ENCODE assay signal across 8 cellular contexts in the genomic region with DNA sequence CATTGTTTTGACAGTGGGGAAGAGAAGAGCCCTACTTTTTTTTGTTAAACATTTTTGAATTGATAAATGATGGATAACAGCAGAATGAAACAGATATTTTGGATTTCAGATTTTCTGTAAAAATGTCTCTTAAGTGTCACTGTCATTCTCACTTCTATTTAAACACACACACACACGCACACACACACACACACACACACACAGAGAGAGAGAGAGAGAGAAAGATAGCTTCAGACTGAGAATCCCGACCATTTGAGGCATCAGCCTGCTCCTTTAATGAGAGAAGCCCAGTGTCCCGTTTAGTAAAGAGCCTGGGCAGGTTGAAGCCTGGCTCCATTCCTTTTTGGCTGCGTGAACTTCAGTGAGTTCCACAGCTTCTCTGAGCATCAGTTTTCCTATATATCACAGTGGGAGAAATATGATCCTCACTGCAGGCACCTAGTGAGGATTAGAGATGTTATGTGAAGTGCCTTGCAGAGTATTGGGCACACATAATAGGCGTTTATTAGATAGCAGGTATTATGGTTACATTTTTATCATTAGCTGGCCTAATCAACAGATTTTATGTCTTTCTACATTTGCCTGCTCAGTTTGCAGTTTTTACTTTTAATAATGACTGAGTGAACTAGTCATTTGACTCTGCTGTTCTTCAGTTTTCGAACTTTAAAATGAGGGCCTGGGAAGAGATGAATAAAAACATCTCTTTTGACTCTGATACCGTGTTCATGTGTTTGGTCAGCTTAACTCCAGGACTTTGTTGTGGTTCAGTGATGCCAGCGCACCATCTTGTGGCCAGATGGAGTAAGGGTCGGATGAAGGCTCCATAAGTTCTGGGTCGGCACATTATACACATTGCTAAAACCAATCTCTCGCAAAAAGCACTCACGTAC.
DNase-seq lines count a peak whose midpoint lies in the region; ATAC-seq and TF ChIP-seq lines count a peak whose summit lies in the region.

No MANE protein-coding gene starts in this region.

- H3K4me1 ChIP-seq in GM23338 (ENCODE audit: insufficient read depth), result peaks cover 31% of the 10 kb centered on the region
- no peaks in the 10 kb centered on the region for H3K4me1 ChIP-seq in parathyroid adenoma
- H3K4me1 ChIP-seq in upper lobe of right lung, result no peaks in the 10 kb centered on the region

- H3K27ac Mint-ChIP-seq in GM23338, result peak overlapping the region; percentile 17; the same call in 1 of the 2 replicates

- no peaks in the 10 kb centered on the region for H3K79me2 ChIP-seq in GM23338 (replicated peaks; ENCODE audit: insufficient read depth)
- H3K79me2 ChIP-seq in parathyroid adenoma, result no peaks in the 10 kb centered on the region

- H3K36me3 Mint-ChIP-seq in GM23338 (ENCODE audit: low read depth), result peaks cover 5% of the 10 kb centered on the region; the same call in 2 of the 3 replicates

- H2AFZ ChIP-seq in GM23338 (no peak overlapping the region), parathyroid adenoma (peak overlapping the region; percentile 53)

- DNase-seq in G401 (ENCODE audit: low spot score) (peak; percentile 69), GM23338 (ENCODE audit: low spot score) (peak; percentile 85), Kasumi-1 (lab: John Stamatoyannopoulos, UW) (peak; percentile 86 to 92), RPMI7951 (ENCODE audit: low read depth) (peak; percentile 72), germinal center (ENCODE audit: low spot score) (peak; percentile 51), upper lobe of right lung (peak; percentile 75)
- peak; percentile 55 for DNase-seq in activated gamma-delta T cell treated with anti-CD3 and anti-CD28 coated beads, Interleukin-2, amount 50 U/mL, for 16 hours (ENCODE audit: low read depth)

- H3K9me3 Mint-ChIP-seq in GM23338, result no peaks in the 10 kb centered on the region; the same call in 2 of the 3 replicates

- H3K9me3 ChIP-seq in parathyroid adenoma (ENCODE audit: control insufficient read depth, low read length), result no peaks in the 10 kb centered on the region
- H3K9me3 ChIP-seq in upper lobe of right lung, result no peaks in the 10 kb centered on the region

- H3K4me3 Mint-ChIP-seq in GM23338, result no peak overlapping the region

- no peaks in the 10 kb centered on the region for H3K36me3 ChIP-seq in GM23338 (ENCODE audit: insufficient read depth)
- H3K36me3 ChIP-seq in parathyroid adenoma (ENCODE audit: control insufficient read depth, insufficient read depth, low read length), result no peaks in the 10 kb centered on the region
- H3K36me3 ChIP-seq in upper lobe of right lung, result no peaks in the 10 kb centered on the region

- no peak overlapping the region for H3K4me3 ChIP-seq in GM23338
- H3K4me3 ChIP-seq in parathyroid adenoma (ENCODE audit: low read depth, low read length), result no peak overlapping the region
- H3K4me3 ChIP-seq in upper lobe of right lung, result no peak overlapping the region

- no peaks in the 10 kb centered on the region for H3F3A ChIP-seq in GM23338 (replicated peaks; ENCODE audit: low read depth)

- H3K9me2 ChIP-seq in GM23338 (ENCODE audit: insufficient read depth), result no peaks in the 10 kb centered on the region

- in situ Hi-C loops in G401 (cut with HindIII; ENCODE audit: low sequenced_read_pairs), result no loop called here

- H3K27me3 Mint-ChIP-seq in GM23338 (ENCODE audit: insufficient read depth, low read depth, poor library complexity), result peaks cover 6% of the 10 kb centered on the region

- ATAC-seq in GM23338 (peak; percentile 67), upper lobe of right lung (peak; percentile 94)

- no peak overlapping the region for H3K9ac ChIP-seq in parathyroid adenoma

- intact Hi-C loops in upper lobe of right lung (cut with DNase I), result loop anchor here (10.0 kb wide), 1 partner anchor 644 kb away; no protein-coding TSS in a partner anchor

- H3K27me3 ChIP-seq in GM23338 (ENCODE audit: insufficient read depth), result no peaks in the 10 kb centered on the region
- no peaks in the 10 kb centered on the region for H3K27me3 ChIP-seq in parathyroid adenoma (ENCODE audit: control insufficient read depth, insufficient read depth, low read length)
- H3K27me3 ChIP-seq in upper lobe of right lung, result no peaks in the 10 kb centered on the region

- H3K27ac ChIP-seq in GM23338 (ENCODE audit: low read depth) (peak overlapping the region; percentile 63), parathyroid adenoma (no peak overlapping the region), upper lobe of right lung (no peak overlapping the region)

- peaks cover 45% of the 10 kb centered on the region for H3K4me1 Mint-ChIP-seq in GM23338

- TF ChIP-seq CTCF in GM23338 (conservative IDR thresholded peaks at IDR 0.05; ENCODE audit: low read depth in 2 of 2) (peak; percentile 88 to 97), parathyroid adenoma (IDR thresholded peaks at IDR 0.05) (peak; percentile 69), upper lobe of right lung (IDR thresholded peaks at IDR 0.05) (peak; percentile 88)

- H4K20me1 ChIP-seq in GM23338 (replicated peaks; ENCODE audit: insufficient read depth), result no peaks in the 10 kb centered on the region; the same call in 1 of the 2 replicates

- H3K4me2 ChIP-seq in GM23338 (peak overlapping the region; percentile 28; the same call in 1 of the 2 replicates), parathyroid adenoma (ENCODE audit: low read length) (no peak overlapping the region)

TF ChIP-seq in GM23338, 12 proteins besides CTCF, POLR2A, EP300 and RAD21 (continues in another document):
- TF ChIP-seq, protein P1, sequence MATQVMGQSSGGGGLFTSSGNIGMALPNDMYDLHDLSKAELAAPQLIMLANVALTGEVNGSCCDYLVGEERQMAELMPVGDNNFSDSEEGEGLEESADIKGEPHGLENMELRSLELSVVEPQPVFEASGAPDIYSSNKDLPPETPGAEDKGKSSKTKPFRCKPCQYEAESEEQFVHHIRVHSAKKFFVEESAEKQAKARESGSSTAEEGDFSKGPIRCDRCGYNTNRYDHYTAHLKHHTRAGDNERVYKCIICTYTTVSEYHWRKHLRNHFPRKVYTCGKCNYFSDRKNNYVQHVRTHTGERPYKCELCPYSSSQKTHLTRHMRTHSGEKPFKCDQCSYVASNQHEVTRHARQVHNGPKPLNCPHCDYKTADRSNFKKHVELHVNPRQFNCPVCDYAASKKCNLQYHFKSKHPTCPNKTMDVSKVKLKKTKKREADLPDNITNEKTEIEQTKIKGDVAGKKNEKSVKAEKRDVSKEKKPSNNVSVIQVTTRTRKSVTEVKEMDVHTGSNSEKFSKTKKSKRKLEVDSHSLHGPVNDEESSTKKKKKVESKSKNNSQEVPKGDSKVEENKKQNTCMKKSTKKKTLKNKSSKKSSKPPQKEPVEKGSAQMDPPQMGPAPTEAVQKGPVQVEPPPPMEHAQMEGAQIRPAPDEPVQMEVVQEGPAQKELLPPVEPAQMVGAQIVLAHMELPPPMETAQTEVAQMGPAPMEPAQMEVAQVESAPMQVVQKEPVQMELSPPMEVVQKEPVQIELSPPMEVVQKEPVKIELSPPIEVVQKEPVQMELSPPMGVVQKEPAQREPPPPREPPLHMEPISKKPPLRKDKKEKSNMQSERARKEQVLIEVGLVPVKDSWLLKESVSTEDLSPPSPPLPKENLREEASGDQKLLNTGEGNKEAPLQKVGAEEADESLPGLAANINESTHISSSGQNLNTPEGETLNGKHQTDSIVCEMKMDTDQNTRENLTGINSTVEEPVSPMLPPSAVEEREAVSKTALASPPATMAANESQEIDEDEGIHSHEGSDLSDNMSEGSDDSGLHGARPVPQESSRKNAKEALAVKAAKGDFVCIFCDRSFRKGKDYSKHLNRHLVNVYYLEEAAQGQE (IDR thresholded peaks at IDR 0.05; ENCODE audit: unreplicated experiment), result no peak
- TF ChIP-seq STAT1 (IDR thresholded peaks at IDR 0.05; ENCODE audit: unreplicated experiment) (no peak), CREB1 (CRISPR knock-in tag; IDR thresholded peaks at IDR 0.05; ENCODE audit: low read depth) (no peak), NANOG (IDR thresholded peaks at IDR 0.05; ENCODE audit: borderline replicate concordance) (no peak), JUNB (IDR thresholded peaks at IDR 0.05; ENCODE audit: unreplicated experiment) (no peak), ZNF331 (CRISPR knock-in tag; IDR thresholded peaks at IDR 0.05; ENCODE audit: low read depth) (no peak)
- TF ChIP-seq, protein P2, sequence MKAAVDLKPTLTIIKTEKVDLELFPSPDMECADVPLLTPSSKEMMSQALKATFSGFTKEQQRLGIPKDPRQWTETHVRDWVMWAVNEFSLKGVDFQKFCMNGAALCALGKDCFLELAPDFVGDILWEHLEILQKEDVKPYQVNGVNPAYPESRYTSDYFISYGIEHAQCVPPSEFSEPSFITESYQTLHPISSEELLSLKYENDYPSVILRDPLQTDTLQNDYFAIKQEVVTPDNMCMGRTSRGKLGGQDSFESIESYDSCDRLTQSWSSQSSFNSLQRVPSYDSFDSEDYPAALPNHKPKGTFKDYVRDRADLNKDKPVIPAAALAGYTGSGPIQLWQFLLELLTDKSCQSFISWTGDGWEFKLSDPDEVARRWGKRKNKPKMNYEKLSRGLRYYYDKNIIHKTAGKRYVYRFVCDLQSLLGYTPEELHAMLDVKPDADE (IDR thresholded peaks at IDR 0.05), result no peak
